Comparison of ENCODE assay signal across 8 cellular contexts in genomic region chr12:122834921-122835692, GRCh38. TPM values are rescaled to one million over a fixed set of nuclear protein-coding genes. Genes with fewer than 3 reads are reported as not detected.
DNase-seq lines count a peak whose midpoint lies in the region; ATAC-seq, FAIRE-seq and TF ChIP-seq lines count a peak whose summit lies in the region.

HIP1R (plus strand) TSS chr12:122835457; CDS start chr12:122835551, 94 bp downstream.

- peak within 1 kb of the TSS; percentile 44 for H3K9ac ChIP-seq in HUES48 (ENCODE audit: low read depth, low read length)

- TF ChIP-seq CTCF in lower lobe of right lung (IDR thresholded peaks at IDR 0.05), result no peak

- FAIRE-seq in GM12891 (lab: Jason Lieb, UNC), result no peak

- peaks cover 23% of the 10 kb centered on the region for H3K4me1 Mint-ChIP-seq in dendritic cell treated with granulocyte-macrophage colony-stimulating factor and Interleukin-4, amounts not matched to agents 40 ng/mL and 50 ng/mL, for 4 days (ENCODE audit: low read depth)

- H3K4me1 ChIP-seq in HUES48 (ENCODE audit: control insufficient read depth, insufficient read depth, low read length) (peaks cover 13% of the 10 kb centered on the region), lower lobe of right lung (peaks cover 29% of the 10 kb centered on the region)

- DNase-seq in GM12891 (ENCODE audit: insufficient read length, low spot score), result peak; percentile 73
- peak; percentile 61 for DNase-seq in activated CD4-positive, alpha-beta T cell treated with anti-CD3 and anti-CD28 coated beads for 48 hours
- peak; percentile 65 for DNase-seq in lower lobe of right lung
- DNase-seq in stimulated activated CD4-positive, alpha-beta T cell treated with anti-CD3 and anti-CD28 coated beads, TNF-alpha, amount 100 ng/mL, for 24 hours (ENCODE audit: low read depth in 3 of 3), result peak in 2 of 3 experiments; percentile 35 to 58
- no peak for DNase-seq in putamen (ENCODE audit: low spot score)
- no peak for DNase-seq in dedifferentiated amniotic fluid mesenchymal stem cell (ENCODE audit: extremely low spot score)

- H3K36me3 ChIP-seq in HUES48 (ENCODE audit: control insufficient read depth, insufficient read depth, low read length), result no peaks in the 10 kb centered on the region
- H3K36me3 ChIP-seq in lower lobe of right lung, result no peaks in the 10 kb centered on the region

- peaks cover 64% of the 10 kb centered on the region for H3K27me3 Mint-ChIP-seq in dendritic cell treated with granulocyte-macrophage colony-stimulating factor and Interleukin-4, amounts not matched to agents 40 ng/mL and 50 ng/mL, for 4 days

- peak within 1 kb of the TSS; percentile 81 for H3K4me3 ChIP-seq in HUES48 (ENCODE audit: low read depth, low read length)
- peak within 1 kb of the TSS; percentile 70 for H3K4me3 ChIP-seq in lower lobe of right lung

- peak within 1 kb of the TSS; percentile 75 for H3K4me3 Mint-ChIP-seq in dendritic cell treated with granulocyte-macrophage colony-stimulating factor and Interleukin-4, amounts not matched to agents 40 ng/mL and 50 ng/mL, for 4 days

- ATAC-seq in lower lobe of right lung, result peak; percentile 64 to 67

- intact Hi-C loops in dendritic cell treated with granulocyte-macrophage colony-stimulating factor and Interleukin-4, amounts not matched to agents 40 ng/mL and 50 ng/mL, for 4 days (cut with micrococcal nuclease), result no loop called here
- intact Hi-C loops in lower lobe of right lung (cut with DNase I), result no loop called here

- H3K36me3 Mint-ChIP-seq in dendritic cell treated with granulocyte-macrophage colony-stimulating factor and Interleukin-4, amounts not matched to agents 40 ng/mL and 50 ng/mL, for 4 days (ENCODE audit: low read depth), result no peaks in the 10 kb centered on the region

- H3K27ac ChIP-seq in HUES48 (ENCODE audit: low read depth, low read length), result peak within 1 kb of the TSS; percentile 75
- H3K27ac ChIP-seq in lower lobe of right lung, result peak within 1 kb of the TSS; percentile 81

- H3K27ac Mint-ChIP-seq in dendritic cell treated with granulocyte-macrophage colony-stimulating factor and Interleukin-4, amounts not matched to agents 40 ng/mL and 50 ng/mL, for 4 days, result peak within 1 kb of the TSS; percentile 22

- TF ChIP-seq POLR2A in GM12891 (IDR thresholded peaks at IDR 0.05; ENCODE audit: low read depth, low read length), result no peak

- H3K27me3 ChIP-seq in HUES48 (ENCODE audit: control insufficient read depth, insufficient read depth, low read length), result peaks cover 23% of the 10 kb centered on the region
- H3K27me3 ChIP-seq in lower lobe of right lung (ENCODE audit: low read depth), result no peaks in the 10 kb centered on the region

- H3K9me3 Mint-ChIP-seq in dendritic cell treated with granulocyte-macrophage colony-stimulating factor and Interleukin-4, amounts not matched to agents 40 ng/mL and 50 ng/mL, for 4 days, result no peaks in the 10 kb centered on the region

- H3K9me3 ChIP-seq in HUES48 (ENCODE audit: control insufficient read depth, insufficient read depth, low read length) (no peaks in the 10 kb centered on the region), lower lobe of right lung (no peaks in the 10 kb centered on the region)

TF ChIP-seq in GM12891, 5 proteins besides CTCF, POLR2A, EP300 and RAD21:
- TF ChIP-seq TAF1 (IDR thresholded peaks at IDR 0.05; ENCODE audit: low read depth, low read length) (no peak), PAX5 (IDR thresholded peaks at IDR 0.05; ENCODE audit: insufficient read depth, low read length, severe bottlenecking) (no peak), POLR2AphosphoS5 (IDR thresholded peaks at IDR 0.05; ENCODE audit: low read depth, low read length) (no peak), SPI1 (IDR thresholded peaks at IDR 0.05; ENCODE audit: low read depth, low read length) (no peak), POU2F2 (IDR thresholded peaks at IDR 0.05; ENCODE audit: low read depth, low read length) (no peak)

RNA-seq across cellular contexts. Expression of gene HIP1R, which starts in this region (rescaled TPM):
- polyA plus RNA-seq in GM12891 (2012; ENCODE audit: low read depth, missing spikeins), result 4.8 TPM
- 28.2 TPM for total RNA-seq in lower lobe of right lung

Comparison
In these comparisons a context has a peak if more than half of its experiments do, and no peak if none do; other contexts are left out.
1. DNase-seq: peak in GM12891 (single experiment), activated CD4-positive, alpha-beta T cell treated with anti-CD3 and anti-CD28 coated beads for 48 hours (single experiment), lower lobe of right lung (single experiment) and stimulated activated CD4-positive, alpha-beta T cell treated with anti-CD3 and anti-CD28 coated beads, TNF-alpha, amount 100 ng/mL, for 24 hours (2 of 3); none in putamen (single experiment) and dedifferentiated amniotic fluid mesenchymal stem cell (single experiment).